18 cellular contexts compared by ENCODE assay signal in the genomic region with DNA sequence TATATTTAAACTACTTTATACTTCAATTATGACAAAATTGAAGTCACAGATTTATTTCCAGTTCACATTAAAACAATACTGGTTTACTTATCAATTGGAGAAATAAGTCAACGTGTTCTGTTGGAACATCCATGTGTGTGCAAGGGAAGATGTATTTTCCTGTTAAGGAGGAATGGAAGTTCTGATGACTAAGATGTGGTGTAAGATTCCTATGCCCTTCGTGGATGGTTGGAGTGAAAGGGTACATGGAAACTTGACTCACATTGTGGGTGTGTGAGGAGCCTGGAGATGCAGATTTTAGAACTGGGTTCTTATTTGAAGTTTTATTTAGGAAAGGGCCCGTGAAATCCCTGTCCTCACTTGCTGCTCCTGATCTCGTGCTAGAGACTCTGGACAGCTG.
"Had no signal": no experiment of that assay in that cellular context is flagged by ENCODE, and none has a peak within 500 bp of the region (broad histone marks: within the 10 kb centered on the region; RNA-seq: fewer than 3 reads in every experiment).

No MANE protein-coding gene starts in this region.

- ATAC-seq: body of pancreas, esophagus mucosa, heart left ventricle, T-helper 17 cell had no signal

- DNase-seq: activated B cell treated with CpG ODN at 0.5 μM for 24 hours; activated CD4-positive, alpha-beta T cell treated with anti-CD3 and anti-CD28 coated beads, Interleukin-2, amount 10 ng/mL, durations not matched to agents 7 days and 5 days; activated CD8-positive, alpha-beta memory T cell treated with anti-CD3 and anti-CD28 coated beads for 24 hours; activated naive CD4-positive, alpha-beta T cell treated with anti-CD3 and anti-CD28 coated beads for 36 hours; body of pancreas; cerebellar nuclear complex; endodermal cell; heart left ventricle; left ventricle myocardium inferior; ovary; stimulated activated CD4-positive, alpha-beta T cell treated with anti-CD3 and anti-CD28 coated beads, Interleukin-4, amount 100 ng/mL, for 4 hours; T-helper 17 cell; tibial artery had no signal

- FAIRE-seq: frontal cortex, keratinocyte had no signal

- H3K9me3 ChIP-seq: body of pancreas, heart left ventricle, left ventricle myocardium inferior, ovary, tibial artery, vagina had no signal

- H3K36me3 ChIP-seq: heart left ventricle, left ventricle myocardium inferior, ovary, tibial artery, vagina had no signal

- H3K27ac ChIP-seq: body of pancreas, heart left ventricle, left ventricle myocardium inferior, ovary, skin epidermis, tibial artery, vagina had no signal

- H3K4me3 ChIP-seq: body of pancreas, heart left ventricle, left ventricle myocardium inferior, ovary, skin epidermis, tibial artery, vagina had no signal

- H3K4me1 ChIP-seq: body of pancreas, heart left ventricle, left ventricle myocardium inferior, tibial artery, vagina had no signal

- H3K27me3 ChIP-seq: body of pancreas, heart left ventricle, ovary, tibial artery, vagina had no signal
